ENCODE assay signal across 37 cellular contexts in genomic region chr19:13758795-13759194, GRCh38.
"Had no signal": no experiment of that assay in that cellular context is flagged by ENCODE, and none has a peak within 500 bp of the region (broad histone marks: within the 10 kb centered on the region; RNA-seq: fewer than 3 reads in every experiment).

No MANE protein-coding gene starts in this region.

- H3K27ac Mint-ChIP-seq: activated B cell treated with CpG ODN at 0.5 μM for 24 hours; activated CD8-positive, alpha-beta memory T cell treated with anti-CD3 and anti-CD28 coated beads, Interleukin-2, amount 10 ng/mL, durations not matched to agents 7 days and 5 days; activated CD8-positive, alpha-beta T cell treated with anti-CD3 and anti-CD28 coated beads for 36 hours; activated naive CD4-positive, alpha-beta T cell treated with anti-CD3 and anti-CD28 coated beads, Interleukin-2, amount 10 ng/mL, durations not matched to agents 7 days and 5 days; activated naive CD8-positive, alpha-beta T cell treated with anti-CD3 and anti-CD28 coated beads, Interleukin-2, amount 10 ng/mL, durations not matched to agents 7 days and 5 days; activated T-helper 2 cell treated with anti-CD3 and anti-CD28 coated beads, Interferon-gamma antibody, Interleukin-2, Interleukin-4, amounts not matched to agents 10 μg/mL and 5 μg/mL and 100 μg/mL, durations not matched to agents 14 hours and 24 hours and 36 hours; dendritic cell treated with granulocyte-macrophage colony-stimulating factor and Interleukin-4, amounts not matched to agents 40 ng/mL and 50 ng/mL, for 4 days; T-cell; T-helper 1 cell treated with Interleukin-12 subunit alpha and Interleukin-12 subunit beta and Interleukin-4 antibody, amounts not matched to agents 30 μg/mL and 1 μg/mL, for 36 hours had no signal

- H3K27me3 ChIP-seq: ascending aorta, breast epithelium, cardiac muscle cell, colonic mucosa, dorsolateral prefrontal cortex, esophagus muscularis mucosa, foreskin keratinocyte, gastrocnemius medialis had no signal

- H3K27me3 Mint-ChIP-seq: activated B cell treated with CpG ODN at 0.5 μM for 24 hours; activated CD8-positive, alpha-beta memory T cell treated with anti-CD3 and anti-CD28 coated beads, Interleukin-2, amount 10 ng/mL, durations not matched to agents 7 days and 5 days; activated CD8-positive, alpha-beta T cell treated with anti-CD3 and anti-CD28 coated beads for 36 hours; activated naive CD4-positive, alpha-beta T cell treated with anti-CD3 and anti-CD28 coated beads, Interleukin-2, amount 10 ng/mL, durations not matched to agents 7 days and 5 days; activated naive CD8-positive, alpha-beta T cell treated with anti-CD3 and anti-CD28 coated beads, Interleukin-2, amount 10 ng/mL, durations not matched to agents 7 days and 5 days; brain; dendritic cell treated with granulocyte-macrophage colony-stimulating factor and Interleukin-4, amounts not matched to agents 40 ng/mL and 50 ng/mL, for 4 days; T-cell had no signal

- H3K4me3 ChIP-seq: ascending aorta, breast epithelium, cardiac muscle cell, colonic mucosa, dorsolateral prefrontal cortex, esophagus muscularis mucosa, gastrocnemius medialis had no signal

- H3K4me1 Mint-ChIP-seq: endodermal cell had no signal

- H3K4me1 ChIP-seq: breast epithelium, colonic mucosa, foreskin keratinocyte had no signal

- H3K9me3 Mint-ChIP-seq: activated B cell treated with CpG ODN at 0.5 μM for 24 hours; activated CD8-positive, alpha-beta T cell treated with anti-CD3 and anti-CD28 coated beads for 36 hours; activated naive CD4-positive, alpha-beta T cell treated with anti-CD3 and anti-CD28 coated beads, Interleukin-2, amount 10 ng/mL, durations not matched to agents 7 days and 5 days; activated naive CD4-positive, alpha-beta T cell treated with anti-CD3 and anti-CD28 coated beads, Interleukin-2, amount 50 U/mL, for 72 hours; activated naive CD8-positive, alpha-beta T cell treated with anti-CD3 and anti-CD28 coated beads, Interleukin-2, amount 10 ng/mL, durations not matched to agents 7 days and 5 days; activated T-helper 1 cell treated with anti-CD3 and anti-CD28 coated beads, Interleukin-12 subunit alpha, Interleukin-12 subunit beta, Interleukin-2, Interleukin-4 antibody, amounts not matched to agents 30 ng/mL and 10 ng/mL and 1 ng/mL, durations not matched to agents 14 hours and 24 hours and 36 hours; activated T-helper 2 cell treated with anti-CD3 and anti-CD28 coated beads, Interferon-gamma antibody, Interleukin-2, Interleukin-4, amounts not matched to agents 10 μg/mL and 5 μg/mL and 100 μg/mL, durations not matched to agents 14 hours and 24 hours and 36 hours; dendritic cell treated with granulocyte-macrophage colony-stimulating factor and Interleukin-4, amounts not matched to agents 40 ng/mL and 50 ng/mL, for 4 days; T-cell; T-helper 1 cell treated with Interleukin-12 subunit alpha and Interleukin-12 subunit beta and Interleukin-4 antibody, amounts not matched to agents 30 μg/mL and 1 μg/mL, for 36 hours had no signal

- ATAC-seq: activated CD4-positive, CD25-positive, alpha-beta regulatory T cell treated with anti-CD3 and anti-CD28 coated beads, Interleukin-2, amount 50 U/mL, for 24 hours; activated CD8-positive, alpha-beta memory T cell treated with anti-CD3 and anti-CD28 coated beads, Interleukin-2, amount 10 ng/mL, durations not matched to agents 7 days and 5 days; activated CD8-positive, alpha-beta T cell treated with anti-CD3 and anti-CD28 coated beads for 36 hours; activated naive CD4-positive, alpha-beta T cell treated with anti-CD3 and anti-CD28 coated beads, Interleukin-2, amount 50 U/mL, for 72 hours; foreskin keratinocyte; gastrocnemius medialis; T-cell had no signal

- H3K4me3 Mint-ChIP-seq: activated B cell treated with CpG ODN at 0.5 μM for 24 hours; activated CD8-positive, alpha-beta memory T cell treated with anti-CD3 and anti-CD28 coated beads, Interleukin-2, amount 10 ng/mL, durations not matched to agents 7 days and 5 days; activated CD8-positive, alpha-beta T cell treated with anti-CD3 and anti-CD28 coated beads for 36 hours; activated naive CD4-positive, alpha-beta T cell treated with anti-CD3 and anti-CD28 coated beads, Interleukin-2, amount 10 ng/mL, durations not matched to agents 7 days and 5 days; activated naive CD8-positive, alpha-beta T cell treated with anti-CD3 and anti-CD28 coated beads, Interleukin-2, amount 10 ng/mL, durations not matched to agents 7 days and 5 days; brain; dendritic cell treated with granulocyte-macrophage colony-stimulating factor and Interleukin-4, amounts not matched to agents 40 ng/mL and 50 ng/mL, for 4 days; endodermal cell; T-cell; T-helper 1 cell treated with Interleukin-12 subunit alpha and Interleukin-12 subunit beta and Interleukin-4 antibody, amounts not matched to agents 30 μg/mL and 1 μg/mL, for 36 hours had no signal

- H3K9me3 ChIP-seq: ascending aorta, breast epithelium, colonic mucosa, esophagus muscularis mucosa, gastrocnemius medialis had no signal

- H3K27ac ChIP-seq: ascending aorta, breast epithelium, cardiac muscle cell, colonic mucosa, dorsolateral prefrontal cortex, esophagus muscularis mucosa, foreskin keratinocyte, gastrocnemius medialis, WERI-Rb-1 had no signal

- DNase-seq: activated B cell treated with CpG ODN at 0.5 μM for 24 hours; activated CD4-positive, alpha-beta T cell treated with anti-CD3 and anti-CD28 coated beads for 48 hours; activated CD4-positive, alpha-beta T cell treated with anti-CD3 and anti-CD28 coated beads, Interleukin-2, amount 50 U/mL, for 1 hour; activated CD4-positive, alpha-beta T cell treated with anti-CD3 and anti-CD28 coated beads, Interleukin-2, amount 50 U/mL, for 48 hours; activated CD8-positive, alpha-beta memory T cell treated with anti-CD3 and anti-CD28 coated beads, Interleukin-2, amount 10 ng/mL, durations not matched to agents 7 days and 5 days; activated CD8-positive, alpha-beta memory T cell treated with anti-CD3 and anti-CD28 coated beads, Interleukin-2, amount 50 U/mL, for 4 hours; activated CD8-positive, alpha-beta T cell treated with anti-CD3 and anti-CD28 coated beads for 36 hours; activated gamma-delta T cell; activated naive CD4-positive, alpha-beta T cell; activated naive CD4-positive, alpha-beta T cell treated with anti-CD3 and anti-CD28 coated beads, Interleukin-2, amount 10 ng/mL, durations not matched to agents 7 days and 5 days; activated naive CD8-positive, alpha-beta T cell treated with anti-CD3 and anti-CD28 coated beads, Interleukin-2, amount 10 ng/mL, durations not matched to agents 7 days and 5 days; activated T-cell treated with anti-CD3 and anti-CD28 coated beads, Interleukin-2, amount 50 U/mL, for 1 hour; activated T-cell treated with anti-CD3 and anti-CD28 coated beads, Interleukin-2, amount 50 U/mL, for 48 hours; central memory CD4-positive, alpha-beta T cell; cerebellar nuclear complex; colonic mucosa; dorsolateral prefrontal cortex; effector memory CD4-positive, alpha-beta T cell; endodermal cell; erythroblast; foreskin keratinocyte; gastrocnemius medialis; SW 1271; T-cell; T-helper 9 cell; WERI-Rb-1 had no signal
